11 cellular contexts compared by ENCODE assay signal in the genomic region with DNA sequence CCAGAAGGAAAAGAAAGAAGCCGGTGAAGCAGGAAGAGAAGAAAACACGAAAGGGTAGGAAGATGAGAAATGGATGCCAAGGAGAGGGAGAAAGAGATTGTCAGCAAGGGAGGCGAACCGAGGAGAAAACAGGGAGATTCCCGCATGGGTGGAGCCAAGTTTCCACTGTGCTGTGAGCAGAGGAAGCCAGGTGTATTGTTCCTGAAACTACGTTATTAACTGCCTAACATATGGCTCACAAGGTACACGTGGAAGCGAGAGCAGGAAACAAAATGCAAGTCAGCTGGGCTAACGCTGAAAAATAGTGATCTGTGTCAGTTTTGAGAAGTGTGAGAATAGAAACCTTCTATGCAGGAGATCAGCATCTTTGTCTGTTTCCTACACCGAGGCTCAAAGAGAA. TPM values are rescaled to one million over a fixed set of nuclear protein-coding genes. Genes with fewer than 3 reads are reported as not detected.
DNase-seq lines count a peak whose midpoint lies in the region; ATAC-seq and TF ChIP-seq lines count a peak whose summit lies in the region.
"Had no signal": no experiment of that assay in that cellular context is flagged by ENCODE, and none has a peak within 500 bp of the region (broad histone marks: within the 10 kb centered on the region; RNA-seq: fewer than 3 reads in every experiment).

No MANE protein-coding gene starts in this region.

- H3K4me1 ChIP-seq in neural progenitor cell = peaks cover 7% of the 10 kb centered on the region

- H2AFZ ChIP-seq in neural progenitor cell (replicated peaks) = peak overlapping the region; percentile 55

- H3K4me3 ChIP-seq in neural progenitor cell = no peak overlapping the region

- H3K27ac ChIP-seq in neural progenitor cell (no peak overlapping the region), substantia nigra (ENCODE audit: low read depth, low read length, poor library complexity, severe bottlenecking) (no peak overlapping the region)
- H3K27ac ChIP-seq: WERI-Rb-1 had no signal

- no peaks in the 10 kb centered on the region for H3K27me3 ChIP-seq in neural progenitor cell

- H3K36me3 ChIP-seq in neural progenitor cell = no peaks in the 10 kb centered on the region
- H3K36me3 ChIP-seq: WERI-Rb-1 had no signal

- H3K4me2 ChIP-seq in neural progenitor cell = no peak overlapping the region

- no peak overlapping the region for H3K9ac ChIP-seq in neural progenitor cell

- no peaks in the 10 kb centered on the region for H3F3A ChIP-seq in neural progenitor cell (ENCODE audit: low read depth)

- peak; percentile 42 for DNase-seq in NCI-H2171 (lab: John Stamatoyannopoulos, UW)
- DNase-seq in neural progenitor cell (ENCODE audit: low spot score) = no peak
- no peak for DNase-seq in GM19240 (ENCODE audit: insufficient read length, low spot score)
- no peak for DNase-seq in substantia nigra (lab: John Stamatoyannopoulos, UW)
- no peak for DNase-seq in KG1 (lab: John Stamatoyannopoulos, UW)
- DNase-seq: activated naive CD4-positive, alpha-beta T cell treated with anti-CD3 and anti-CD28 coated beads, Interleukin-2, amount 50 U/mL, for 16 hours; EL; WERI-Rb-1 had no signal

- H3K9me3 ChIP-seq in neural progenitor cell (ENCODE audit: low read depth) = no peaks in the 10 kb centered on the region

- no peak for TF ChIP-seq CTCF in neural progenitor cell (IDR thresholded peaks at IDR 0.05)

- ATAC-seq in GM18907 (IDR thresholded peaks at IDR 0.05; ENCODE audit: unreplicated experiment) = peak; percentile 80
- ATAC-seq in GM21786 (IDR thresholded peaks at IDR 0.05; ENCODE audit: unreplicated experiment) = peak; percentile 87
- ATAC-seq: Panc1 had no signal

- no peak overlapping the region for H3K27ac Mint-ChIP-seq in neural progenitor cell

- H3K36me3 Mint-ChIP-seq in neural progenitor cell = peaks cover 5% of the 10 kb centered on the region

- H4K20me1 ChIP-seq in neural progenitor cell (ENCODE audit: low read depth) = no peaks in the 10 kb centered on the region

- no peak overlapping the region for H3K4me3 Mint-ChIP-seq in neural progenitor cell

- peaks cover 2% of the 10 kb centered on the region for H3K27me3 Mint-ChIP-seq in neural progenitor cell (ENCODE audit: insufficient read depth, low read depth)

- H3K79me2 ChIP-seq in neural progenitor cell (ENCODE audit: low read depth) = no peaks in the 10 kb centered on the region

- peaks cover 12% of the 10 kb centered on the region for H3K9me3 Mint-ChIP-seq in neural progenitor cell

- H3K4me1 Mint-ChIP-seq in neural progenitor cell = peaks cover 5% of the 10 kb centered on the region

RNA-seq across cellular contexts. Expression of a gene that starts 20.4 kb away (rescaled TPM):
- total RNA-seq in neural progenitor cell (ENCODE audit: low replicate concordance) = 12.8 and 14.2 TPM in 2 replicates

RNA-seq across cellular contexts. Expression of a gene that starts 30.8 kb away (rescaled TPM):
- 1.5 TPM in 1 of 2 replicates, not detected in the other for total RNA-seq in neural progenitor cell (ENCODE audit: low replicate concordance)
